8 cellular contexts compared by ENCODE assay signal in genomic region chr16:24332695-24333094, GRCh38.
"Had no signal": no experiment of that assay in that cellular context is flagged by ENCODE, and none has a peak within 500 bp of the region (broad histone marks: within the 10 kb centered on the region; RNA-seq: fewer than 3 reads in every experiment).

No MANE protein-coding gene starts in this region.

- ATAC-seq: GM12878 had no signal

- H3K4me3 ChIP-seq: GM12878 had no signal

- FAIRE-seq: G401.6, GM12878, GM12891, GM12892, GM18507, GM19239 had no signal

- DNase-seq: GDM1, GF-D8 had no signal
